Comparison of ENCODE assay signal across 8 cellular contexts in the genomic region with DNA sequence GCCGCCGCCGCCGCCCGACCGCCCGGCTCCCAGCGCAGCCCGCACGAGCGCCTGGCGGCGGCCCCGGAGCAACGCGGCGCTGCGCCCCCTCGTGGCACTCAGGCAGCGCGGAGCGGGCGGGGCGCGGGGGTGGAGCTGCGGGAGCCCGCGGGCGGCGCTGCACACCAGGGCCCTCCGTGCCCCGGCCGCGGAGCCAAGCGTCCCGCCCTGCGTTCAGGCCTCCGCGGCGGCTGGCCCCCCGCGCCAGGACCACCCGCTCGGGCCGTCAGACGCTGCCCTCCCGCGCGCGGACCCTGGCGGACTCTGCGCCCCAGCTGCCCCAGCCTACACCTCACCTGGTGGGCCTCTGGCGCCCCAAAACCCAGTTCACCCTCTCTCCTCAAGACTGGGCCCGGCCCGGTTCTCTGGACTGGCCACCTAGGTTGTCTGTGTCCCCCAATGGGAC. TPM values are rescaled to one million over a fixed set of nuclear protein-coding genes. Genes with fewer than 3 reads are reported as not detected.
DNase-seq lines count a peak whose midpoint lies in the region; ATAC-seq and TF ChIP-seq lines count a peak whose summit lies in the region.

A gene (minus strand): TSS at position 75 of the 445 bp plus-strand sequence. CDS start 71,159 bp downstream, outside the sequence.

- H4K20me1 ChIP-seq in OCI-LY1 (ENCODE audit: insufficient read depth, low read length): no peaks in the 10 kb centered on the region

- peak within 1 kb of the TSS; percentile 72 for H3K4me2 ChIP-seq in OCI-LY1 (ENCODE audit: low read length)

- H3K4me1 ChIP-seq in OCI-LY1 (ENCODE audit: insufficient read depth, low read length, severe bottlenecking): peaks cover 4% of the 10 kb centered on the region
- H3K4me1 ChIP-seq in foreskin keratinocyte: no peaks in the 10 kb centered on the region
- H3K4me1 ChIP-seq in testis: peaks cover 4% of the 10 kb centered on the region

- TF ChIP-seq POLR2A in testis (IDR thresholded peaks at IDR 0.05): no peak

- H3K9ac ChIP-seq in OCI-LY1 (ENCODE audit: low read length): no peak within 1 kb of the TSS; the same call in 1 of the 2 replicates

- TF ChIP-seq CTCF in GM12873 (IDR thresholded peaks at IDR 0.05; ENCODE audit: insufficient read depth, low read depth, low read length, missing control alignments): peak; percentile 37
- no peak for TF ChIP-seq CTCF in OCI-LY1 (IDR thresholded peaks at IDR 0.05; ENCODE audit: low read length)
- TF ChIP-seq CTCF in foreskin keratinocyte (conservative IDR thresholded peaks at IDR 0.05): peak; percentile 62
- no peak for TF ChIP-seq CTCF in omental fat pad (IDR thresholded peaks at IDR 0.05)
- TF ChIP-seq CTCF in testis (IDR thresholded peaks at IDR 0.05): peak in 2 of 3 experiments; percentile 14 to 63

- no peaks in the 10 kb centered on the region for H3K79me2 ChIP-seq in OCI-LY1 (ENCODE audit: insufficient read depth, low read length)

- DNase-seq in activated gamma-delta T cell (lab: John Stamatoyannopoulos, UW) (peak; percentile 33), foreskin keratinocyte (no peak), omental fat pad (ENCODE audit: low spot score) (no peak), testis (peak; percentile 60)

- H3F3A ChIP-seq in OCI-LY1 (ENCODE audit: insufficient read depth, low read length): no peaks in the 10 kb centered on the region

- peak; percentile 66 for ATAC-seq in HG02852 (IDR thresholded peaks at IDR 0.05; ENCODE audit: unreplicated experiment)
- ATAC-seq in foreskin keratinocyte: peak; percentile 89
- ATAC-seq in omental fat pad (ENCODE audit: low FRiP score): peak; percentile 85
- no peak for ATAC-seq in GM18858 (IDR thresholded peaks at IDR 0.05; ENCODE audit: unreplicated experiment)

- 1 to 15% methylated on average over 8 to 32 of the region's 55 CpGs for WGBS in testis, 2 donors

- H3K9me3 ChIP-seq in OCI-LY1 (ENCODE audit: low read length): no peaks in the 10 kb centered on the region
- H3K9me3 ChIP-seq in testis: no peaks in the 10 kb centered on the region

- H3K27ac ChIP-seq in OCI-LY1 (ENCODE audit: low read depth, low read length, poor library complexity, severe bottlenecking) (no peak within 1 kb of the TSS), foreskin keratinocyte (no peak within 1 kb of the TSS), testis (no peak within 1 kb of the TSS)

- H3K9me2 ChIP-seq in OCI-LY1 (ENCODE audit: low read depth, low read length): no peaks in the 10 kb centered on the region

- intact Hi-C loops in testis (cut with DNase I; ENCODE audit: low total_unique reads): loop anchor here (5.0 kb wide), 1 partner anchor 397 kb away; no protein-coding TSS in a partner anchor

- H3K36me3 ChIP-seq in OCI-LY1 (ENCODE audit: insufficient read depth, low read length) (no peaks in the 10 kb centered on the region), testis (ENCODE audit: low read depth, missing control alignments) (no peaks in the 10 kb centered on the region)

- H3K27me3 ChIP-seq in OCI-LY1 (ENCODE audit: insufficient read depth, low read length) (0 out of 2 replicates have a peak, but pooled peaks cover 4% of the 10 kb centered on the region), foreskin keratinocyte (peaks cover 33% of the 10 kb centered on the region), testis (no peaks in the 10 kb centered on the region)

- H2AFZ ChIP-seq in OCI-LY1 (ENCODE audit: low read length): no peak within 1 kb of the TSS

- peak within 1 kb of the TSS; percentile 54 for H3K4me3 ChIP-seq in OCI-LY1 (ENCODE audit: low read depth, low read length, poor library complexity, severe bottlenecking)
- peak within 1 kb of the TSS; percentile 31 to 32 for H3K4me3 ChIP-seq in testis

RNA-seq across cellular contexts. Expression of the gene that starts here (rescaled TPM):
- total RNA-seq in foreskin keratinocyte (not detected in 2 replicates), omental fat pad (1 to 10 TPM in 1 of 4 donors, under 1 TPM in 1, not detected in 2; 0.37 to 8.5 TPM), testis (1 to 10 TPM; 8.0 to 8.5 TPM)
- polyA plus RNA-seq in foreskin keratinocyte (not detected in 2 replicates), testis (ENCODE audit: insufficient read depth, low read depth, low replicate concordance) (19.0 TPM)

Comparison
In these comparisons a context has a peak if more than half of its experiments do, and no peak if none do; other contexts are left out.
1. RNA of the gene that starts here (polyA plus RNA-seq): 19.0 TPM in testis (single experiment); not detected in foreskin keratinocyte; every median in the first group is over 10 times any median in the second.
2. Peak in ATAC-seq in foreskin keratinocyte; RNA of the gene not detected or under 1 TPM.
3. CTCF ChIP-seq: peak in GM12873 (single experiment), foreskin keratinocyte (single experiment) and testis (2 of 3); none in OCI-LY1 (single experiment) and omental fat pad (0 of 3).
4. DNase-seq: peak in activated gamma-delta T cell (single experiment) and testis (single experiment); none in foreskin keratinocyte (0 of 2) and omental fat pad (single experiment).